1 cellular context compared by ENCODE assay signal in the genomic region with DNA sequence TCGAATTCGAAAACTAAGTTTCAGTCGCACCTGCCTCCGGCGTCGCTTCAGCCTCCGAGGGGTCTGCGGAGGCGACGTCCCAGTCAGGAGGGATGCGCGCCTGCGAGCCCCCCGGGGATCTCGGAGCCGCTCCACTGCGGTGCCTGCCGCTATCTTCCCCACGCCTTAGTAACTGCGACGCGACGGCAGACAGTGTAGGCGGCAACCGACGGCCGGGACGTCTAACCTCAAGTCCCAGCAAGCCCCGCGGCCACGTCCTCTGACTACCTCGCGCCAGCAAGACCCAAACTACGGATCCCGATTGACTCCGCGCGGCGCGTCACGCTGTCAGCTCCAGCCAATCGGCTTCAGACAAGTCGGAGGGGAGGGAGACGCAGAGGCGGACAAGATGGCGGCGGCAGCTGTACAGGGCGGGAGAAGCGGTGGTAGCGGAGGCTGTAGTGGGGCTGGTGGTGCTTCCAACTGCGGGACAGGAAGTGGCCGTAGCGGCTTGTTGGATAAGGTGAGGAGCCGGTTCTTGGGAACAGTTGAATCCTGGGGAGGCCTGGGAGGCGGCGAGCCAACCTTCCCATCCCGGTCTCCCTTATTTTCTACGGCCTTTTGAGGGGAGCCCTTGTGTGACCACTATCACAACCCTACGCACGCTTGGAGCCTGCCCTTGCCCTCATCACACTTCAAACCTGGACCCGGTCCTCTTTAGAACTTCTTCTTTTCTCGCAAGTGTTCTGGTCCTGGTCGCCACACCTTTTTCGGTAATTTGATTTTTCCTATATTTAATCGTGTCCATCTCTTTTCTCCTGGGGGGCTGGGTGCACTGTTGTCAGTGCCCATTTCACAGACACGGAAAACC.
TF ChIP-seq lines count a peak whose summit lies in the region.

A gene (plus strand): TSS at position 369 of the 850 bp plus-strand sequence. CDS start 20 bp downstream, at position 389.
A gene with protein sequence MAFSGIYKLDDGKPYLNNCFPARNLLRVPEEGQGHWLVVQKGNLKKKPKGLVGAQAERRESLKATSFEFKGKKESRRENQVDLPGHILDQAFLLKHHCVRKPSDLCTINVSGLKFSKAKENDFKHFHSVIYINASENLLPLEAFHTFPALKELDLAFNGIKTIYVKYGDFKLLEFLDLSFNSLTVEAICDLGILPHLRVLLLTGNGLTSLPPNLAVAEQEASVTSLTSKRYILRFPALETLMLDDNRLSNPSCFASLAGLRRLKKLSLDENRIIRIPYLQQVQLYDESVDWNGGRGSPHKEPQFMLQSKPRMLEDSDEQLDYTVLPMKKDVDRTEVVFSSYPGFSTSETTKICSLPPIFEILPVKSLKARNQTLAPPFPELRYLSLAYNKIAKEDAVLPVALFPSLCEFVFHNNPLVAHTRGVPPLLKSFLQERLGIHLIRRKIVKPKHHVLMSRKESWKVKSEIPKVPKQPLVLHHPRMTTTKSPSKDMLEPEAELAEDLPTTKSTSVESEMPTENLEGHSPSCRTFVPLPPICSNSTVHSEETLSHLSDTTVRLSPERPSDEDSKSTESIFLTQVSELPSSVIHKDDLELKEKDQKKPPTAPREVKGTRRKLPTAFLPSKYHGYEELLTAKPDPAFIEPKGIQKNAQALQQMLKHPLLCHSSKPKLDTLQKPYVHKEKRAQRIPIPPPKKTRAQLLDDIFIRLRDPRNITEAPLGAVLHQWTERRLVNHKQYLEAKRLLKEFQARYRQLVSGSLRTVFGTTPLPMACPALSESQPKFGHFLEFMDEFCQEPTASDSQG (minus strand): TSS at position 194 of the 850 bp plus-strand sequence. CDS start 8,213 bp downstream, outside the sequence.

TF ChIP-seq in K562, 482 proteins besides CTCF, POLR2A, EP300 and RAD21 (continued from another document and continues in another):
- TF ChIP-seq, protein P1, sequence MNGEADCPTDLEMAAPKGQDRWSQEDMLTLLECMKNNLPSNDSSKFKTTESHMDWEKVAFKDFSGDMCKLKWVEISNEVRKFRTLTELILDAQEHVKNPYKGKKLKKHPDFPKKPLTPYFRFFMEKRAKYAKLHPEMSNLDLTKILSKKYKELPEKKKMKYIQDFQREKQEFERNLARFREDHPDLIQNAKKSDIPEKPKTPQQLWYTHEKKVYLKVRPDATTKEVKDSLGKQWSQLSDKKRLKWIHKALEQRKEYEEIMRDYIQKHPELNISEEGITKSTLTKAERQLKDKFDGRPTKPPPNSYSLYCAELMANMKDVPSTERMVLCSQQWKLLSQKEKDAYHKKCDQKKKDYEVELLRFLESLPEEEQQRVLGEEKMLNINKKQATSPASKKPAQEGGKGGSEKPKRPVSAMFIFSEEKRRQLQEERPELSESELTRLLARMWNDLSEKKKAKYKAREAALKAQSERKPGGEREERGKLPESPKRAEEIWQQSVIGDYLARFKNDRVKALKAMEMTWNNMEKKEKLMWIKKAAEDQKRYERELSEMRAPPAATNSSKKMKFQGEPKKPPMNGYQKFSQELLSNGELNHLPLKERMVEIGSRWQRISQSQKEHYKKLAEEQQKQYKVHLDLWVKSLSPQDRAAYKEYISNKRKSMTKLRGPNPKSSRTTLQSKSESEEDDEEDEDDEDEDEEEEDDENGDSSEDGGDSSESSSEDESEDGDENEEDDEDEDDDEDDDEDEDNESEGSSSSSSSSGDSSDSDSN (IDR thresholded peaks at IDR 0.05; ENCODE audit: borderline replicate concordance in 1 of 2, low read depth in 2 of 2, low read length in 2 of 2): peak; percentile 9 to 52; a peak in 1 of 4 replicates
- TF ChIP-seq CXXC5 (CRISPR knock-in tag; IDR thresholded peaks at IDR 0.05) (peak; percentile 97), TBL1XR1 (IDR thresholded peaks at IDR 0.05; ENCODE audit: low read length in 2 of 2) (peak; percentile 28 to 50; a peak in 2 of 4 replicates), SIN3B (IDR thresholded peaks at IDR 0.05; ENCODE audit: low read depth) (peak; percentile 67), SAP30 (IDR thresholded peaks at IDR 0.05; ENCODE audit: borderline replicate concordance, insufficient read depth, low read depth, low read length, poor library complexity, severe bottlenecking) (peak; percentile 68), E2F3 (CRISPR knock-in tag; IDR thresholded peaks at IDR 0.05) (no peak; the same call in 1 of the 2 replicates), HMGN3 (IDR thresholded peaks at IDR 0.05; ENCODE audit: borderline replicate concordance, extremely low read depth, insufficient read length, low read depth, low read length) (peak; percentile 87), SRF (CRISPR knock-in tag; IDR thresholded peaks at IDR 0.05) (peak in 1 of 2 experiments; percentile 52; a peak in 1 of 4 replicates), CBX3 (IDR thresholded peaks at IDR 0.05; ENCODE audit: borderline replicate concordance in 1 of 2, low read length in 2 of 2) (peak in 1 of 2 experiments; percentile 68; a peak in 1 of 3 replicates), RFX1 (IDR thresholded peaks at IDR 0.05) (peak; percentile 51), ERF (CRISPR knock-in tag; IDR thresholded peaks at IDR 0.05) (no peak), CCNT2 (IDR thresholded peaks at IDR 0.05; ENCODE audit: borderline replicate concordance, extremely low read depth, insufficient read length, low read depth, low read length) (peak; percentile 87)
- TF ChIP-seq, protein P2, sequence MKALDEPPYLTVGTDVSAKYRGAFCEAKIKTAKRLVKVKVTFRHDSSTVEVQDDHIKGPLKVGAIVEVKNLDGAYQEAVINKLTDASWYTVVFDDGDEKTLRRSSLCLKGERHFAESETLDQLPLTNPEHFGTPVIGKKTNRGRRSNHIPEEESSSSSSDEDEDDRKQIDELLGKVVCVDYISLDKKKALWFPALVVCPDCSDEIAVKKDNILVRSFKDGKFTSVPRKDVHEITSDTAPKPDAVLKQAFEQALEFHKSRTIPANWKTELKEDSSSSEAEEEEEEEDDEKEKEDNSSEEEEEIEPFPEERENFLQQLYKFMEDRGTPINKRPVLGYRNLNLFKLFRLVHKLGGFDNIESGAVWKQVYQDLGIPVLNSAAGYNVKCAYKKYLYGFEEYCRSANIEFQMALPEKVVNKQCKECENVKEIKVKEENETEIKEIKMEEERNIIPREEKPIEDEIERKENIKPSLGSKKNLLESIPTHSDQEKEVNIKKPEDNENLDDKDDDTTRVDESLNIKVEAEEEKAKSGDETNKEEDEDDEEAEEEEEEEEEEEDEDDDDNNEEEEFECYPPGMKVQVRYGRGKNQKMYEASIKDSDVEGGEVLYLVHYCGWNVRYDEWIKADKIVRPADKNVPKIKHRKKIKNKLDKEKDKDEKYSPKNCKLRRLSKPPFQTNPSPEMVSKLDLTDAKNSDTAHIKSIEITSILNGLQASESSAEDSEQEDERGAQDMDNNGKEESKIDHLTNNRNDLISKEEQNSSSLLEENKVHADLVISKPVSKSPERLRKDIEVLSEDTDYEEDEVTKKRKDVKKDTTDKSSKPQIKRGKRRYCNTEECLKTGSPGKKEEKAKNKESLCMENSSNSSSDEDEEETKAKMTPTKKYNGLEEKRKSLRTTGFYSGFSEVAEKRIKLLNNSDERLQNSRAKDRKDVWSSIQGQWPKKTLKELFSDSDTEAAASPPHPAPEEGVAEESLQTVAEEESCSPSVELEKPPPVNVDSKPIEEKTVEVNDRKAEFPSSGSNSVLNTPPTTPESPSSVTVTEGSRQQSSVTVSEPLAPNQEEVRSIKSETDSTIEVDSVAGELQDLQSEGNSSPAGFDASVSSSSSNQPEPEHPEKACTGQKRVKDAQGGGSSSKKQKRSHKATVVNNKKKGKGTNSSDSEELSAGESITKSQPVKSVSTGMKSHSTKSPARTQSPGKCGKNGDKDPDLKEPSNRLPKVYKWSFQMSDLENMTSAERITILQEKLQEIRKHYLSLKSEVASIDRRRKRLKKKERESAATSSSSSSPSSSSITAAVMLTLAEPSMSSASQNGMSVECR (CRISPR knock-in tag; IDR thresholded peaks at IDR 0.05): peak; percentile 90
- TF ChIP-seq, protein P3, sequence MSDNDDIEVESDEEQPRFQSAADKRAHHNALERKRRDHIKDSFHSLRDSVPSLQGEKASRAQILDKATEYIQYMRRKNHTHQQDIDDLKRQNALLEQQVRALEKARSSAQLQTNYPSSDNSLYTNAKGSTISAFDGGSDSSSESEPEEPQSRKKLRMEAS (CRISPR knock-in tag; IDR thresholded peaks at IDR 0.05): peak; percentile 90
- TF ChIP-seq, protein P4, sequence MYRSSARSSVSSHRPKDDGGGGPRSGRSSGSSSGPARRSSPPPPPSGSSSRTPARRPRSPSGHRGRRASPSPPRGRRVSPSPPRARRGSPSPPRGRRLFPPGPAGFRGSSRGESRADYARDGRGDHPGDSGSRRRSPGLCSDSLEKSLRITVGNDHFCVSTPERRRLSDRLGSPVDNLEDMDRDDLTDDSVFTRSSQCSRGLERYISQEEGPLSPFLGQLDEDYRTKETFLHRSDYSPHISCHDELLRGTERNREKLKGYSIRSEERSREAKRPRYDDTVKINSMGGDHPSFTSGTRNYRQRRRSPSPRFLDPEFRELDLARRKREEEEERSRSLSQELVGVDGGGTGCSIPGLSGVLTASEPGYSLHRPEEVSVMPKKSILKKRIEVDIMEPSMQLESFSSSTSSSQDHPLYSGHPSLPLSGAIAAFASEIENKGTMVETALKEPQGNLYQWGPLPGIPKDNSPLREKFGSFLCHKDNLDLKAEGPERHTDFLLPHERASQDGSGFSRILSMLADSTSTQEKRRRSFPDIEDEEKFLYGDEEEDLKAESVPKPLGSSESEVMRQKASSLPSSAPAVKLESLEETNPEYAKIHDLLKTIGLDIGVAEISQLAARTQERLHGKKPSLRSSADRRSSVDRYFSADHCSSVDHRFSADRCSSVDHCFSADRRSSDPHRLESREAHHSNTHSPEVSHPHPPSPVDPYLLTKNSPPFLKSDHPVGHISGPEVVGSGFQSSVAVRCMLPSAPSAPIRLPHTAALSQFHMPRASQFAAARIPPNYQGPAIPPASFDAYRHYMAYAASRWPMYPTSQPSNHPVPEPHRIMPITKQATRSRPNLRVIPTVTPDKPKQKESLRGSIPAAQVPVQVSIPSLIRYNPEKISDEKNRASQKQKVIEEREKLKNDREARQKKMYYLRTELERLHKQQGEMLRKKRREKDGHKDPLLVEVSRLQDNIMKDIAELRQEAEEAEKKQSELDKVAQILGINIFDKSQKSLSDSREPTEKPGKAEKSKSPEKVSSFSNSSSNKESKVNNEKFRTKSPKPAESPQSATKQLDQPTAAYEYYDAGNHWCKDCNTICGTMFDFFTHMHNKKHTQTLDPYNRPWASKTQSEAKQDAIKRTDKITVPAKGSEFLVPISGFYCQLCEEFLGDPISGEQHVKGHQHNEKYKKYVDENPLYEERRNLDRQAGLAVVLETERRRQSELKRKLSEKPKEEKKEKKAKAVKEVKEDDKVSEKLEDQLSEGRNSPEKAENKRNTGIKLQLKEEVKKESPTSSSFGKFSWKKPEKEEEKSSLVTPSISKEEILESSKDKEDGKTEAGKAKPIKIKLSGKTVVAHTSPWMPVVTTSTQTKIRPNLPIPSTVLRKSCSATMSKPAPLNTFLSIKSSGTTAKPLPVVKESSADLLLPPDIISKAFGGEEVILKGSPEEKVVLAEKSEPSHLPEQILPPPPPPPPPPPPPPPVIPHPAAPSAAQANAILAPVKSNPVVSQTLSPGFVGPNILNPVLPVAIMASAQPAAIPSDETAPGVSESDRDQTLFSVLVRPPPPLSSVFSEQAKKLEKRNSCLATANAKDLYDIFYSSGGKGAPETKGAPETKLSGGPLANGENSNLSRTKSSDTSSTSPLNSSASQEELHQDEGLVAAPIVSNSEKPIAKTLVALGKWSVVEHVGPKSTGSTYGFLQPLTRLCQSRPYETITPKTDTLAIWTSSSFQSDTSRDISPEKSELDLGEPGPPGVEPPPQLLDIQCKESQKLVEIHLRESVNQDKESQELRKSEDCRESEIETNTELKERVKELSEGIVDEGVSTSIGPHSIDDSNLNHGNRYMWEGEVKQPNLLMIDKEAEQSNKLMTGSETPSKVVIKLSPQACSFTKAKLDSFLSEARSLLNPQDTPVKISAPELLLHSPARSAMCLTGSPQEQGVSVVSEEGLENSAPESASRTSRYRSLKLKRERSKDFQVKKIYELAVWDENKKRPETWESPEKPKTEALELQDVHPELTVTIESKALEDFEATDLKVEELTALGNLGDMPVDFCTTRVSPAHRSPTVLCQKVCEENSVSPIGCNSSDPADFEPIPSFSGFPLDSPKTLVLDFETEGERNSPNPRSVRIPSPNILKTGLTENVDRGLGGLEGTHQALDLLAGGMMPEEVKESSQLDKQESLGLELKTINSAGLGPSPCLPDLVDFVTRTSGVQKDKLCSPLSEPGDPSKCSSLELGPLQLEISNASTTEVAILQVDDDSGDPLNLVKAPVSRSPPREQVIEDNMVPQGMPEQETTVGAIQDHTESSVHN (IDR thresholded peaks at IDR 0.05; ENCODE audit: borderline replicate concordance in 1 of 2, low read depth in 1 of 2): no peak
- TF ChIP-seq, protein P5, sequence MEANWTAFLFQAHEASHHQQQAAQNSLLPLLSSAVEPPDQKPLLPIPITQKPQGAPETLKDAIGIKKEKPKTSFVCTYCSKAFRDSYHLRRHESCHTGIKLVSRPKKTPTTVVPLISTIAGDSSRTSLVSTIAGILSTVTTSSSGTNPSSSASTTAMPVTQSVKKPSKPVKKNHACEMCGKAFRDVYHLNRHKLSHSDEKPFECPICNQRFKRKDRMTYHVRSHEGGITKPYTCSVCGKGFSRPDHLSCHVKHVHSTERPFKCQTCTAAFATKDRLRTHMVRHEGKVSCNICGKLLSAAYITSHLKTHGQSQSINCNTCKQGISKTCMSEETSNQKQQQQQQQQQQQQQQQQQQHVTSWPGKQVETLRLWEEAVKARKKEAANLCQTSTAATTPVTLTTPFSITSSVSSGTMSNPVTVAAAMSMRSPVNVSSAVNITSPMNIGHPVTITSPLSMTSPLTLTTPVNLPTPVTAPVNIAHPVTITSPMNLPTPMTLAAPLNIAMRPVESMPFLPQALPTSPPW (CRISPR knock-in tag; IDR thresholded peaks at IDR 0.05): peak; percentile 64
